1 cellular context compared by ENCODE assay signal in genomic region chr2:61006486-61007105, GRCh38.
TF ChIP-seq lines count a peak whose summit lies in the region.

No MANE protein-coding gene starts in this region.

TF ChIP-seq in HepG2, 621 proteins besides CTCF, POLR2A, EP300 and RAD21:
- 0 out of 2 replicates have a peak, but pooled peaks have one; percentile 20 for TF ChIP-seq MEF2D (CRISPR knock-in tag; IDR thresholded peaks at IDR 0.05)
- no peak for TF ChIP-seq KLF16 (CRISPR knock-in tag; IDR thresholded peaks at IDR 0.05)
